13 cellular contexts compared by ENCODE assay signal in genomic region chr17:39666601-39667261, GRCh38. TPM values are rescaled to one million over a fixed set of nuclear protein-coding genes. Genes with fewer than 3 reads are reported as not detected.
DNase-seq lines count a peak whose midpoint lies in the region; ATAC-seq, FAIRE-seq and TF ChIP-seq lines count a peak whose summit lies in the region.
"Had no signal": no experiment of that assay in that cellular context is flagged by ENCODE, and none has a peak within 500 bp of the region (broad histone marks: within the 10 kb centered on the region; RNA-seq: fewer than 3 reads in every experiment).

No MANE protein-coding gene starts in this region.

- intact Hi-C loops in lower leg skin (cut with DNase I; ENCODE audit: low total_unique reads) = no loop called here

- H3K4me3 Mint-ChIP-seq in stimulated activated memory B cell treated with anti-CD40 and anti-IgM and Interleukin-4, amounts not matched to agents 10 μg/mL and 1 μg/mL and 100 μg/mL, for 72 hours = peak overlapping the region; percentile 54

- no peak for TF ChIP-seq CTCF in lower leg skin (IDR thresholded peaks at IDR 0.05)

- no peak for TF ChIP-seq POLR2A in lower leg skin (IDR thresholded peaks at IDR 0.05)

- FAIRE-seq in HTR-8/SVneo (lab: Jason Lieb, UNC) = peak; percentile 60
- FAIRE-seq: endothelial cell of umbilical vein, GM19239 had no signal

- peaks cover 40% of the 10 kb centered on the region for H3K27me3 Mint-ChIP-seq in stimulated activated memory B cell treated with anti-CD40 and anti-IgM and Interleukin-4, amounts not matched to agents 10 μg/mL and 1 μg/mL and 100 μg/mL, for 72 hours

- peaks cover 42% of the 10 kb centered on the region for H3K4me1 Mint-ChIP-seq in stimulated activated memory B cell treated with anti-CD40 and anti-IgM and Interleukin-4, amounts not matched to agents 10 μg/mL and 1 μg/mL and 100 μg/mL, for 72 hours

- 40 to 61% methylated on average over 9 to 11 of the region's 11 CpGs for WGBS in lower leg skin, 2 donors

- peak; percentile 77 for ATAC-seq in left lobe of liver
- no peak for ATAC-seq in stimulated activated memory B cell treated with anti-CD40 and anti-IgM and Interleukin-4, amounts not matched to agents 10 μg/mL and 1 μg/mL and 100 μg/mL, for 72 hours

- H3K27ac Mint-ChIP-seq in stimulated activated memory B cell treated with anti-CD40 and anti-IgM and Interleukin-4, amounts not matched to agents 10 μg/mL and 1 μg/mL and 100 μg/mL, for 72 hours = no peak overlapping the region

- H3K9me3 Mint-ChIP-seq in stimulated activated memory B cell treated with anti-CD40 and anti-IgM and Interleukin-4, amounts not matched to agents 10 μg/mL and 1 μg/mL and 100 μg/mL, for 72 hours = no peaks in the 10 kb centered on the region

- peaks cover 4% of the 10 kb centered on the region for H3K36me3 Mint-ChIP-seq in stimulated activated memory B cell treated with anti-CD40 and anti-IgM and Interleukin-4, amounts not matched to agents 10 μg/mL and 1 μg/mL and 100 μg/mL, for 72 hours

- DNase-seq in HTR-8/SVneo (ENCODE audit: insufficient read length, low spot score) (no peak), amygdala (lab: John Stamatoyannopoulos, UW) (peak in 39 of 56 donors; percentile 11 to 76 (median 45)), left lobe of liver (ENCODE audit: low spot score) (peak; percentile 95), lower leg skin (ENCODE audit: low spot score in 2 of 2) (no peak), HPDE6-E6E7 (ENCODE audit: extremely low spot score) (no peak), activated T-cell treated with anti-CD3 and anti-CD28 coated beads for 4 hours (no peak), COLO829 (ENCODE audit: low spot score) (no peak)
- DNase-seq: NCI-H1048; stimulated activated CD4-positive, alpha-beta T cell treated with anti-CD3 and anti-CD28 coated beads, Interleukin-1b, Interleukin-23, amount 100 ng/mL, for 48 hours had no signal

- H3K4me3 ChIP-seq in lower leg skin (ENCODE audit: low read depth, poor library complexity, severe bottlenecking) = no peak overlapping the region
- H3K4me3 ChIP-seq: SJSA1 had no signal

RNA-seq across cellular contexts. Expression of gene PNMT, which starts 1.5 kb away (rescaled TPM):
- total RNA-seq in left lobe of liver (0.45 TPM), lower leg skin (1 to 10 TPM; 1.6 to 3.8 (median 1.9) TPM)
- total RNA-seq: endothelial cell of umbilical vein, SJSA1 had no signal

RNA-seq across cellular contexts. Expression of gene TCAP, which starts 1.6 kb away (rescaled TPM):
- total RNA-seq in left lobe of liver (0.55 TPM), lower leg skin (1 to 10 TPM in 1 of 4 donors, under 1 TPM in 2, not detected in 1; 0.44 to 3.8 (median 0.62) TPM)

RNA-seq across cellular contexts. Expression of gene PGAP3, which starts 21.1 kb away (rescaled TPM):
- total RNA-seq in left lobe of liver (23.8 TPM), lower leg skin (10 to 100 TPM; 24.2 to 41.4 (median 28.8) TPM)

RNA-seq across cellular contexts. Expression of gene STARD3, which starts 29.8 kb away (rescaled TPM):
- 27.3 TPM for total RNA-seq in left lobe of liver
- 10 to 100 TPM; 47.7 to 99.7 (median 65.7) TPM for total RNA-seq in lower leg skin

RNA-seq across cellular contexts. Expression of gene ERBB2, which starts 33.1 kb away (rescaled TPM):
- total RNA-seq in left lobe of liver (23.1 TPM), lower leg skin (100 to 1,000 TPM; 181 to 244 (median 191) TPM)

Comparison
In these comparisons a context has a peak if more than half of its experiments do, and no peak if none do; other contexts are left out.
1. DNase-seq: peak in amygdala (39 of 56) and left lobe of liver (single experiment); none in HTR-8/SVneo (single experiment), lower leg skin (0 of 2), HPDE6-E6E7 (single experiment), activated T-cell treated with anti-CD3 and anti-CD28 coated beads for 4 hours (single experiment) and COLO829 (single experiment).